Comparison of ENCODE assay signal across 11 cellular contexts in genomic region chr19:8451377-8451776, GRCh38. TPM values are rescaled to one million over a fixed set of nuclear protein-coding genes. Genes with fewer than 3 reads are reported as not detected.
DNase-seq lines count a peak whose midpoint lies in the region; ATAC-seq and TF ChIP-seq lines count a peak whose summit lies in the region.
"Had no signal": no experiment of that assay in that cellular context is flagged by ENCODE, and none has a peak within 500 bp of the region (broad histone marks: within the 10 kb centered on the region; RNA-seq: fewer than 3 reads in every experiment).

No MANE protein-coding gene starts in this region.

- no peak for ATAC-seq in CD8-positive, alpha-beta T cell
- no peak for ATAC-seq in HG02852 (IDR thresholded peaks at IDR 0.05; ENCODE audit: unreplicated experiment)

- H3K79me1 ChIP-seq in neuronal stem cell (ENCODE audit: low read depth, low read length), result no peaks in the 10 kb centered on the region

- POLR2A ChIA-PET in CD8-positive, alpha-beta T cell (lab: Charles Lee), result interaction anchor here (0.9 to 1.2 kb wide), 2 partner anchors 25 to 125 kb away, joined by 3 to 4 read pairs; no protein-coding TSS in a partner anchor

- CTCF ChIA-PET in CD8-positive, alpha-beta T cell (lab: Charles Lee), result interaction anchor here (0.8 to 1.0 kb wide), 2 partner anchors 36 to 128 kb away, joined by 4 read pairs; no protein-coding TSS in a partner anchor

- H2AFZ ChIP-seq in neuronal stem cell (ENCODE audit: low read length), result no peak overlapping the region

- no peaks in the 10 kb centered on the region for H3K27me3 ChIP-seq in CD8-positive, alpha-beta T cell (ENCODE audit: insufficient read depth, low read length)
- no peaks in the 10 kb centered on the region for H3K27me3 ChIP-seq in endodermal cell (ENCODE audit: control insufficient read depth, insufficient read depth, low read length, poor library complexity, severe bottlenecking)
- no peaks in the 10 kb centered on the region for H3K27me3 ChIP-seq in neuronal stem cell (ENCODE audit: control insufficient read depth in 3 of 3, insufficient read depth in 3 of 3, low read depth in 1 of 3, low read length in 3 of 3)

- H3K4me1 ChIP-seq in CD8-positive, alpha-beta T cell (ENCODE audit: insufficient read depth, low read length), result peaks cover 68% of the 10 kb centered on the region
- H3K4me1 ChIP-seq in endodermal cell (ENCODE audit: control insufficient read depth, insufficient read depth, low read length) (peaks cover 11% of the 10 kb centered on the region), neuronal stem cell (ENCODE audit: control insufficient read depth in 2 of 2, insufficient read depth in 1 of 2, low read depth in 1 of 2, low read length in 2 of 2) (peaks cover 7 to 9% of the 10 kb centered on the region in 2 donors)

- H3K18ac ChIP-seq in neuronal stem cell (ENCODE audit: low read length), result no peak overlapping the region

- peak overlapping the region; percentile 58 for H3K4me3 Mint-ChIP-seq in CD8-positive, alpha-beta T cell
- H3K4me3 Mint-ChIP-seq in endodermal cell, result peak overlapping the region; percentile 42

- H2BK12ac ChIP-seq in neuronal stem cell (ENCODE audit: low read length), result no peak overlapping the region

- no peak for DNase-seq in CD8-positive, alpha-beta T cell
- DNase-seq in NB4 (ENCODE audit: low read depth), result no peak
- peak; percentile 60 for DNase-seq in endodermal cell
- no peak for DNase-seq in neuronal stem cell (ENCODE audit: low spot score)
- DNase-seq in NCI-H524 (lab: John Stamatoyannopoulos, UW), result no peak
- no peak for DNase-seq in hypothalamus (lab: John Stamatoyannopoulos, UW)
- DNase-seq: Caco-2, NCI-H446, Right ventricle myocardium superior had no signal

- peaks cover 13% of the 10 kb centered on the region for H3K36me3 ChIP-seq in CD8-positive, alpha-beta T cell (ENCODE audit: insufficient read depth, low read length)
- peaks cover 50% of the 10 kb centered on the region for H3K36me3 ChIP-seq in endodermal cell (ENCODE audit: control insufficient read depth, insufficient read depth, low read length)
- H3K36me3 ChIP-seq in neuronal stem cell (replicated peaks in 1 of 2; ENCODE audit: control insufficient read depth in 2 of 2, insufficient read depth in 2 of 2, low read length in 2 of 2), result peaks cover 18 to 93% of the 10 kb centered on the region in 2 donors

- H3K4me2 ChIP-seq in neuronal stem cell (ENCODE audit: insufficient read depth, low read length, poor library complexity, severe bottlenecking), result no peak overlapping the region

- H2AK5ac ChIP-seq in neuronal stem cell (ENCODE audit: low read depth, low read length), result no peak overlapping the region

- H3K4ac ChIP-seq in neuronal stem cell (ENCODE audit: low read length), result no peak overlapping the region

- peaks cover 65% of the 10 kb centered on the region for H3K36me3 Mint-ChIP-seq in CD8-positive, alpha-beta T cell
- peaks cover 59% of the 10 kb centered on the region for H3K36me3 Mint-ChIP-seq in endodermal cell (ENCODE audit: low read depth)

- no peaks in the 10 kb centered on the region for H3K9me3 Mint-ChIP-seq in CD8-positive, alpha-beta T cell
- H3K9me3 Mint-ChIP-seq in endodermal cell, result no peaks in the 10 kb centered on the region

- H4K8ac ChIP-seq in neuronal stem cell (ENCODE audit: low read depth, low read length), result no peak overlapping the region

- H2BK5ac ChIP-seq in neuronal stem cell (ENCODE audit: low read length), result no peak overlapping the region

- no peak for TF ChIP-seq POLR2A in NB4 (IDR thresholded peaks at IDR 0.05; ENCODE audit: extremely low read depth, insufficient read length)

- no peak overlapping the region for H3K14ac ChIP-seq in neuronal stem cell (ENCODE audit: low read length)

- 54 to 66% methylated on average over 2 to 5 of the region's 6 CpGs for WGBS in endodermal cell (ENCODE audit: insufficient coverage in 1 of 2, insufficient read length in 1 of 2), 2 experiments
- WGBS in neuronal stem cell (ENCODE audit: extremely low coverage in 2 of 2, insufficient read length in 2 of 2, insufficient replicate concordance in 1 of 2), 2 donors, result no CpG with 5 or more reads among the region's 6 CpGs

- no peak overlapping the region for H2BK15ac ChIP-seq in neuronal stem cell (ENCODE audit: low read length)

- no peak for TF ChIP-seq CTCF in CD8-positive, alpha-beta T cell (IDR thresholded peaks at IDR 0.05)
- TF ChIP-seq CTCF in NB4 (IDR thresholded peaks at IDR 0.05; ENCODE audit: low read depth, low read length) (no peak), endodermal cell (conservative IDR thresholded peaks at IDR 0.05) (no peak)

- H3K9ac ChIP-seq in endodermal cell (ENCODE audit: extremely low read depth, low read length, poor library complexity, severe bottlenecking) (peak overlapping the region; percentile 12), neuronal stem cell (ENCODE audit: low read depth, low read length, poor library complexity) (no peak overlapping the region)

- H3K23ac ChIP-seq in neuronal stem cell (ENCODE audit: low read depth, low read length, poor library complexity), result no peak overlapping the region

- no peak overlapping the region for H3K27ac ChIP-seq in CD8-positive, alpha-beta T cell (ENCODE audit: low read depth, low read length)
- H3K27ac ChIP-seq in endodermal cell (ENCODE audit: low read depth, low read length) (peak overlapping the region; percentile 16), neuronal stem cell (replicated peaks; ENCODE audit: low read length) (peak overlapping the region; percentile 43)

- H2BK120ac ChIP-seq in neuronal stem cell (ENCODE audit: low read depth, low read length), result no peak overlapping the region

- intact Hi-C loops in CD8-positive, alpha-beta T cell (cut with DNase I, micrococcal nuclease), result no loop called here

- H3K4me1 Mint-ChIP-seq in CD8-positive, alpha-beta T cell (ENCODE audit: low read depth), result peaks cover 87% of the 10 kb centered on the region
- peaks cover 78% of the 10 kb centered on the region for H3K4me1 Mint-ChIP-seq in endodermal cell

- no peaks in the 10 kb centered on the region for H3K9me3 ChIP-seq in CD8-positive, alpha-beta T cell (ENCODE audit: low read length)
- H3K9me3 ChIP-seq in endodermal cell (ENCODE audit: control insufficient read depth, low read length) (no peaks in the 10 kb centered on the region), neuronal stem cell (replicated peaks in 1 of 2; ENCODE audit: control insufficient read depth in 2 of 2, insufficient read depth in 1 of 2, low read depth in 1 of 2, low read length in 2 of 2) (no peaks in the 10 kb centered on the region)
- H3K9me3 ChIP-seq: Caco-2 had no signal

- H3K27ac Mint-ChIP-seq in CD8-positive, alpha-beta T cell, result no peak overlapping the region
- H3K27ac Mint-ChIP-seq in endodermal cell, result peak overlapping the region; percentile 94

- H3K27me3 Mint-ChIP-seq in CD8-positive, alpha-beta T cell (ENCODE audit: low read depth), result no peaks in the 10 kb centered on the region
- H3K27me3 Mint-ChIP-seq in endodermal cell (ENCODE audit: insufficient read depth), result no peaks in the 10 kb centered on the region

- H3K4me3 ChIP-seq in CD8-positive, alpha-beta T cell (ENCODE audit: low read depth, low read length), result no peak overlapping the region
- H3K4me3 ChIP-seq in NB4 (ENCODE audit: low read depth, low read length), result peak overlapping the region; percentile 4
- peak overlapping the region; percentile 70 for H3K4me3 ChIP-seq in endodermal cell (ENCODE audit: low read length)
- no peak overlapping the region for H3K4me3 ChIP-seq in neuronal stem cell (ENCODE audit: low read length in 2 of 2)

- no peak overlapping the region for H4K91ac ChIP-seq in neuronal stem cell (ENCODE audit: low read depth, low read length, poor library complexity)

RNA-seq across cellular contexts. Expression of gene HNRNPM, which starts 6.6 kb away (rescaled TPM):
- total RNA-seq in CD8-positive, alpha-beta T cell, result 100 to 1,000 TPM; 268 to 278 TPM
- total RNA-seq in endodermal cell, result 100 to 1,000 TPM; 271 to 370 TPM
- 198 TPM for polyA plus RNA-seq in endodermal cell (2013, experiment 1 of 2)
- 223 TPM for polyA plus RNA-seq in endodermal cell (2013, experiment 2 of 2)
- polyA plus RNA-seq in neuronal stem cell (2013, experiment 1 of 2), result 112 TPM
- polyA plus RNA-seq in neuronal stem cell (2013, experiment 2 of 2), result 111 TPM

RNA-seq across cellular contexts. Expression of gene MARCHF2, which starts 38.3 kb away (rescaled TPM):
- total RNA-seq in CD8-positive, alpha-beta T cell, result 10 to 100 TPM; 14.5 to 17.5 TPM
- 10 to 100 TPM; 31.8 to 35.9 TPM for total RNA-seq in endodermal cell
- 21.8 TPM for polyA plus RNA-seq in endodermal cell (2013, experiment 1 of 2)
- 20.4 TPM for polyA plus RNA-seq in endodermal cell (2013, experiment 2 of 2)
- 25.7 TPM for polyA plus RNA-seq in neuronal stem cell (2013, experiment 1 of 2)
- polyA plus RNA-seq in neuronal stem cell (2013, experiment 2 of 2), result 24.5 TPM

RNA-seq across cellular contexts. Expression of gene PRAM1, which starts 51.1 kb away (rescaled TPM):
- total RNA-seq in CD8-positive, alpha-beta T cell, result 1 to 10 TPM; 1.8 to 1.9 TPM
- total RNA-seq in endodermal cell, result 1 to 10 TPM in 1 of 2 donors, under 1 TPM in 1; 0.40 to 1.9 TPM
- 1.00 TPM for polyA plus RNA-seq in endodermal cell (2013, experiment 1 of 2)
- polyA plus RNA-seq in endodermal cell (2013, experiment 2 of 2), result 0.58 TPM
- polyA plus RNA-seq in neuronal stem cell (2013, experiment 1 of 2), result 1.2 TPM
- polyA plus RNA-seq in neuronal stem cell (2013, experiment 2 of 2), result 1.2 TPM
- total RNA-seq: Caco-2, M059J had no signal

Comparison
In these comparisons a context has a peak if more than half of its experiments do, and no peak if none do; other contexts are left out.
1. H3K4me3 ChIP-seq: peak in NB4 (single experiment) and endodermal cell (single experiment); none in CD8-positive, alpha-beta T cell (single experiment) and neuronal stem cell (0 of 2).